8 cellular contexts compared by ENCODE assay signal in the genomic region with DNA sequence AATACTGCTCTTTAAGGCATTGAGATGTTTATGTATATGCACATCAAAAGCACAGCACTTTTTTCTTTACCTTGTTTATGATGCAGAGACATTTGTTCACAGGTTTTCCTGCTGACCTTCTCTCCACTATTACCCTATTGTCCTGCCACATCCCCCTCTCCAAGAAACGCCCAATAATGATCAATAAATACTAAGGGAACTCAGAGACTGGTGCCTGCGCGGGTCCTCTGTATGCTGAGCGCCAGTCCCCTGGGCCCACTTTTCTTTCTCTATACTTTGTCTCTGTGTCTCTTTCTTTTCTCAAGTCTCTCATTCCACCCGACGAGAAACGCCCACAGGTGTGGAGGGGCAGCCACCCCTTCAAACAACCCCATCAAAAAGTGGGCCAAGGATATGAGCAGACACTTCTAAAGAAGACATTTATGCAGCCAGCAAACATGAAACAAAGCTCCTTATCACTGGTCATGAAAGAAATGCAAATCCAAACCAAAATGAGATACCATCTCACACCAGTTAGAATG. TPM values are rescaled to one million over a fixed set of nuclear protein-coding genes. Genes with fewer than 3 reads are reported as not detected.
"Had no signal": no experiment of that assay in that cellular context is flagged by ENCODE, and none has a peak within 500 bp of the region (broad histone marks: within the 10 kb centered on the region; RNA-seq: fewer than 3 reads in every experiment).

No MANE protein-coding gene starts in this region.

RNA-seq across cellular contexts. Expression of gene OR5AS1, which starts 30.9 kb away (rescaled TPM):
- total RNA-seq: HT-29, LHCN-M2, MCF 10A, PC-9, Peyer's patch, Right ventricle myocardium inferior, RPMI7951, SJCRH30 had no signal

RNA-seq across cellular contexts. Expression of gene OR8I2, which starts 34.8 kb away (rescaled TPM):
- total RNA-seq: HT-29, LHCN-M2, MCF 10A, PC-9, Peyer's patch, Right ventricle myocardium inferior, RPMI7951, SJCRH30 had no signal

RNA-seq across cellular contexts. Expression of gene OR8H2, which starts 45.2 kb away (rescaled TPM):
- total RNA-seq: HT-29, LHCN-M2, MCF 10A, PC-9, Peyer's patch, Right ventricle myocardium inferior, RPMI7951, SJCRH30 had no signal
